ENCODE assay signal across 1 cellular context in the genomic region with DNA sequence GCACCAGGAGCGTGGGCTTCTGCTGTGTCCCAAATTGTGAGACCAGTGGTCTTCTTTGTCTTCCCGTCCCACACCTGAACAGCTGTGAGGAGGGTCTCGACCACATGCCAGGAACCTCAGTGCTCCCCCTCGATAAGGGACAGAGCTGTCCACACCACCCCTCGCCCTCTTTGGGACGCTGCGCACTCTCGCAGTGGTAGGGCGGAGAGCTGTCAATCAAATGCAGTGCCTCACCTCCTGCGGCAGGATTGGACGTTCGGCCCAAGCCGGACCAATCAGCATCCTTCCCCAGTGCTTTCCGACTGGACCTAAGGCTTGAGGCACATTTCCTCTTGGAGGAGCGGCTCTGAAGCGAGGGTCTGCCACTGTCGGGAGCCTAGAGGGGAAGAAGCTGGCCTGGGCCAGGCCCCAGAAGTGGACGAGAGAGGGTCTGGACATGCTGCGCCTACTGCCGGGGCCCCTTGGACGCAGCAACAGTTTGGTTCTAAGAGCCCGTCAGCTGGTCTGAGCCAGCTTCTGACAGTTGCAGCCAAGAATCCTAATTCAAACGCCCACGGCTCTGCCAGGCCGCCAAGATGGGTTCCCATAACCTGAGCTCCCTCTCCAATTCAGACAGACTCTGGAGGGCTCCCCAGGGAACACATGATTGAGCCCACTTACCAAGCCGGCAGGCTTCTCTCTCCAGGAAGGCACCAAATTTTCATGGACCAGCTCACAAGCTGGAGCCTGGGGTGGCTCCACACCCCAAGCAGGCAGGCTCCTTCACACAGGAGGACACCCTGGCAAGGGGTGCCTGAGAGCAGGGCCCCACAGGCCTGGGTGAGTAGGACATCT.
TF ChIP-seq lines count a peak whose summit lies in the region.

No MANE protein-coding gene starts in this region.

TF ChIP-seq in H1, 55 proteins besides CTCF, POLR2A, EP300 and RAD21 (continued from another document):
- peak; percentile 11; the same call in 1 of the 2 replicates for TF ChIP-seq SP2 (IDR thresholded peaks at IDR 0.05; ENCODE audit: low read length)
- no peak for TF ChIP-seq POU5F1 (IDR thresholded peaks at IDR 0.05; ENCODE audit: low read depth, low read length)
- TF ChIP-seq TBP (IDR thresholded peaks at IDR 0.05; ENCODE audit: low read depth, low read length), result no peak
- TF ChIP-seq EZH2 (IDR thresholded peaks at IDR 0.05; ENCODE audit: low read depth, low read length, severe bottlenecking), result no peak
- no peak for TF ChIP-seq RBBP5 (IDR thresholded peaks at IDR 0.05; ENCODE audit: borderline replicate concordance, low read depth, low read length)
- TF ChIP-seq SP4 (IDR thresholded peaks at IDR 0.05; ENCODE audit: low read length), result no peak
